In genomic region chr22:38051900-38052862, GRCh38 we compare ENCODE assay signal across 8 cellular contexts. TPM values are rescaled to one million over a fixed set of nuclear protein-coding genes. Genes with fewer than 3 reads are reported as not detected.
DNase-seq lines count a peak whose midpoint lies in the region; ATAC-seq and TF ChIP-seq lines count a peak whose summit lies in the region.

No MANE protein-coding gene starts in this region.

- POLR2A ChIA-PET in GM10248 (lab: Yijun Ruan, JAX), result interaction anchor here (0.5 kb wide), 1 partner anchor 9 kb away, joined by 3 read pairs; no protein-coding TSS in a partner anchor

- H3K9me3 ChIP-seq in OCI-LY3 (ENCODE audit: insufficient read depth, low read length), result no peaks in the 10 kb centered on the region

- DNase-seq in GM10248 (ENCODE audit: extremely low spot score) (peak; percentile 91), KG1 (lab: John Stamatoyannopoulos, UW) (peak; percentile 59), epithelial cell of esophagus (ENCODE audit: low read depth) (peak; percentile 70), mucosa of gallbladder (ENCODE audit: low spot score) (peak; percentile 82)
- DNase-seq in activated CD8-positive, alpha-beta memory T cell treated with anti-CD3 and anti-CD28 coated beads, Interleukin-2, amount 50 U/mL, for 48 hours, result peak; percentile 89
- DNase-seq in stimulated activated CD8-positive, alpha-beta memory T cell treated with anti-CD3 and anti-CD28 coated beads, Interleukin-7, amount 100 ng/mL, for 1 hour (ENCODE audit: low read depth in 2 of 2), result peak; percentile 52 to 59

- ATAC-seq in HG03159 (IDR thresholded peaks at IDR 0.05; ENCODE audit: unreplicated experiment), result no peak

- H3K36me3 ChIP-seq in OCI-LY3 (replicated peaks; ENCODE audit: low read depth, low read length), result no peaks in the 10 kb centered on the region

- H3K4me2 ChIP-seq in OCI-LY3 (ENCODE audit: low read length), result peak overlapping the region; percentile 67

- peaks cover 18% of the 10 kb centered on the region for H3K4me1 ChIP-seq in OCI-LY3 (ENCODE audit: low read length)

- no peak overlapping the region for H3K9ac ChIP-seq in OCI-LY3 (ENCODE audit: low read length)

- no peaks in the 10 kb centered on the region for H4K20me1 ChIP-seq in OCI-LY3 (ENCODE audit: insufficient read depth, low read length)

- H3K27me3 ChIP-seq in OCI-LY3 (ENCODE audit: low read depth, low read length), result peaks cover 25% of the 10 kb centered on the region

- H2AFZ ChIP-seq in OCI-LY3 (ENCODE audit: low read depth, low read length), result peak overlapping the region; percentile 54

- H3K4me3 ChIP-seq in OCI-LY3 (ENCODE audit: low read length), result peak overlapping the region; percentile 48
- no peak overlapping the region for H3K4me3 ChIP-seq in epithelial cell of esophagus (ENCODE audit: low read length)

- TF ChIP-seq CTCF in GM10248 (IDR thresholded peaks at IDR 0.05; ENCODE audit: control extremely low read depth, extremely low read depth, low read depth, missing control alignments), result peak; percentile 94
- peak; percentile 100 for TF ChIP-seq CTCF in OCI-LY3 (IDR thresholded peaks at IDR 0.05; ENCODE audit: low read depth, low read length)
- TF ChIP-seq CTCF in epithelial cell of esophagus (IDR thresholded peaks at IDR 0.05; ENCODE audit: insufficient read depth, low read depth, low read length, missing control alignments), result peak; percentile 71

- H3K27ac ChIP-seq in OCI-LY3 (ENCODE audit: low read length), result no peak overlapping the region

- CTCF ChIA-PET in GM10248 (lab: Yijun Ruan, JAX), result interaction anchor here (0.6 to 3.6 kb wide), 75 partner anchors 9 to 1973 kb away, joined by 3 to 44 read pairs (median 4); partner anchors contain the start of genes C22orf23, DMC1, PLA2G6 and POLR2F

- no peaks in the 10 kb centered on the region for H3K79me2 ChIP-seq in OCI-LY3 (ENCODE audit: low read length)

RNA-seq across cellular contexts. Expression of gene PICK1, which starts 5.0 kb away (rescaled TPM):
- total RNA-seq in mucosa of gallbladder, result 49.0 TPM

RNA-seq across cellular contexts. Expression of gene SLC16A8, which starts 31.8 kb away (rescaled TPM):
- 0.35 TPM for total RNA-seq in mucosa of gallbladder

RNA-seq across cellular contexts. Expression of gene BAIAP2L2, which starts 58.3 kb away (rescaled TPM):
- 216 TPM for total RNA-seq in mucosa of gallbladder
